21 cellular contexts compared by ENCODE assay signal in genomic region chr3:80550154-80550553, GRCh38.
"Had no signal": no experiment of that assay in that cellular context is flagged by ENCODE, and none has a peak within 500 bp of the region (broad histone marks: within the 10 kb centered on the region; RNA-seq: fewer than 3 reads in every experiment).

No MANE protein-coding gene starts in this region.

- H3K36me3 Mint-ChIP-seq: activated naive CD4-positive, alpha-beta T cell treated with anti-CD3 and anti-CD28 coated beads, Interleukin-2, amount 50 U/mL, for 24 hours; natural killer cell treated with Interleukin-12 subunit alpha and Interleukin-12 subunit beta and Interleukin-15 and Interleukin-18, amount 100 ng/mL, for 72 hours; stimulated activated effector memory CD8-positive, alpha-beta T cell treated with anti-CD3 and anti-CD28 coated beads, Interleukin-12 subunit alpha, Interleukin-12 subunit beta, amount 100 ng/mL, for 72 hours; WTC11 had no signal

- H3K9me3 Mint-ChIP-seq: WTC11 had no signal

- H3K27me3 Mint-ChIP-seq: activated CD4-positive, alpha-beta T cell treated with anti-CD3 and anti-CD28 coated beads for 36 hours; activated naive CD4-positive, alpha-beta T cell treated with anti-CD3 and anti-CD28 coated beads, Interleukin-2, amount 50 U/mL, for 24 hours; central memory CD8-positive, alpha-beta T cell; natural killer cell treated with Interleukin-12 subunit alpha and Interleukin-12 subunit beta and Interleukin-15 and Interleukin-18, amount 100 ng/mL, for 72 hours had no signal

- H3K27me3 ChIP-seq: ascending aorta, right lobe of liver, stomach had no signal

- H3K4me3 Mint-ChIP-seq: activated CD4-positive, alpha-beta T cell treated with anti-CD3 and anti-CD28 coated beads for 36 hours; activated naive CD4-positive, alpha-beta T cell treated with anti-CD3 and anti-CD28 coated beads, Interleukin-2, amount 50 U/mL, for 24 hours; central memory CD8-positive, alpha-beta T cell; natural killer cell treated with Interleukin-12 subunit alpha and Interleukin-12 subunit beta and Interleukin-15 and Interleukin-18, amount 100 ng/mL, for 72 hours; stimulated activated effector memory CD8-positive, alpha-beta T cell treated with anti-CD3 and anti-CD28 coated beads, Interleukin-12 subunit alpha, Interleukin-12 subunit beta, amount 100 ng/mL, for 72 hours; WTC11 had no signal

- H3K4me1 Mint-ChIP-seq: activated CD4-positive, alpha-beta T cell treated with anti-CD3 and anti-CD28 coated beads for 36 hours; activated naive CD4-positive, alpha-beta T cell treated with anti-CD3 and anti-CD28 coated beads, Interleukin-2, amount 50 U/mL, for 24 hours; central memory CD8-positive, alpha-beta T cell; stimulated activated effector memory CD8-positive, alpha-beta T cell treated with anti-CD3 and anti-CD28 coated beads, Interleukin-12 subunit alpha, Interleukin-12 subunit beta, amount 100 ng/mL, for 72 hours; WTC11 had no signal

- DNase-seq: activated CD4-positive, alpha-beta T cell treated with anti-CD3 and anti-CD28 coated beads for 36 hours; activated CD4-positive, alpha-beta T cell treated with anti-CD3 and anti-CD28 coated beads, Interleukin-2, amount 50 U/mL, for 48 hours; activated gamma-delta T cell; foreskin melanocyte; glutamatergic neuron; hippocampal formation; left colon; right lobe of liver; small intestine; stimulated activated CD4-positive, alpha-beta T cell treated with anti-CD3 and anti-CD28 coated beads, Interleukin-15, amount 100 ng/mL, for 24 hours; stimulated activated CD4-positive, alpha-beta T cell treated with anti-CD3 and anti-CD28 coated beads, Interleukin-2, amount 100 ng/mL, for 48 hours; stomach; trophoblast cell had no signal

- H3K27ac Mint-ChIP-seq: activated CD4-positive, alpha-beta T cell treated with anti-CD3 and anti-CD28 coated beads for 36 hours; activated naive CD4-positive, alpha-beta T cell treated with anti-CD3 and anti-CD28 coated beads, Interleukin-2, amount 50 U/mL, for 24 hours; natural killer cell treated with Interleukin-12 subunit alpha and Interleukin-12 subunit beta and Interleukin-15 and Interleukin-18, amount 100 ng/mL, for 72 hours; stimulated activated effector memory CD8-positive, alpha-beta T cell treated with anti-CD3 and anti-CD28 coated beads, Interleukin-12 subunit alpha, Interleukin-12 subunit beta, amount 100 ng/mL, for 72 hours; WTC11 had no signal

- ATAC-seq: activated CD4-positive, alpha-beta T cell treated with anti-CD3 and anti-CD28 coated beads for 36 hours; left colon; natural killer cell treated with Interleukin-12 subunit alpha and Interleukin-12 subunit beta and Interleukin-15 and Interleukin-18, amount 100 ng/mL, for 72 hours; right lobe of liver; stimulated activated effector memory CD8-positive, alpha-beta T cell treated with anti-CD3 and anti-CD28 coated beads, Interleukin-12 subunit alpha, Interleukin-12 subunit beta, amount 100 ng/mL, for 72 hours; WTC11 had no signal

- H3K36me3 ChIP-seq: ascending aorta, right lobe of liver, stomach had no signal

- H3K4me3 ChIP-seq: ascending aorta, coronary artery, lung, right lobe of liver, stomach had no signal
